ENCODE assay signal across 8 cellular contexts in the genomic region with DNA sequence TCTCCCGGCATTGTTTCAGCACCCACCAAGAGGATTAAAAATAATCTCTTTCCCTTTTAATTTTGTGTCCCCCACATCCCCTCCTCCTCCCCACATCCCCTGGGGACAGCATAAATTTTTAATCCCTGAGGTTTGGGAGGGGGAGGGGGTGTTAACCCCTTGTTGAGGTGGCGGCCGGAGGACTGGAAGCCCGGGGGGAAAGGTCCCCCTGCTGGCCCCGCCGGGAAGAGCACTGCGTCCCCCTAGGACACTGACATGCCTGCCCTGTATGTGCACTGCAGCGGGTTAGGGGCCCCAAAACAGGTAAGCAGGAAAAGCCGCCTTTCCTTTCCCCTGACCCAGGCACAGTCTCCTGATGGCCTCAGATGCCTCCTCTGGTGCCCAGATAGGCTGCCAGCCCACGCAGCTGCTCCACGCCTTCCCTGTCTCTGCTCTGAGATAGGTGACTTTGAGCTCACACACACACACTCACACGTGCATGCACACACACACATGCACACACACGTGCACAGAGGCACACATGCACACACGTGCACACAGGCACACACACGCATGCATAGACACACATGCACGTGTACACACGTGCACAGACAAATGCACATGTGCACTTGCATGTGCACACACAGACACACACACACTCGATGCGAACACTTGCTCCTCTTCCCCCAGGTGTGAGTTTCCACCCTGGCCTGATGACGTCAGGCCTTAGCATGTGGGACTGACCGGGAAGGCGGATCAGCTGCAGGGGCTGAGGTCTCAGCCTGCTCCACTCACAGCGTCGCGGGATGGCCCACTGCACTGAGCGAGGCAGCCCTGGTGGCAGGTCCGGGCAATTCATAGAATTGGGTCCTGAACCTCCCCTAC. TPM values are rescaled to one million over a fixed set of nuclear protein-coding genes. Genes with fewer than 3 reads are reported as not detected.
DNase-seq lines count a peak whose midpoint lies in the region; ATAC-seq, FAIRE-seq and TF ChIP-seq lines count a peak whose summit lies in the region.

No MANE protein-coding gene starts in this region.

- no peak for TF ChIP-seq POLR2A in HepG2 (IDR thresholded peaks at IDR 0.05; ENCODE audit: insufficient read depth in 1 of 2, low read depth in 2 of 2, low read length in 2 of 2)

- 12% methylated on average over 17 of the region's 27 CpGs for WGBS in HepG2 (ENCODE audit: low lambda C conversion rate)

- H4K20me1 ChIP-seq in BLaER1: peaks cover 69% of the 10 kb centered on the region
- no peaks in the 10 kb centered on the region for H4K20me1 ChIP-seq in HepG2 (ENCODE audit: insufficient read depth, low read length)

- no peaks in the 10 kb centered on the region for H3K79me2 ChIP-seq in HepG2 (ENCODE audit: insufficient read depth, low read length)

- POLR2A ChIA-PET in HepG2 (lab: Yijun Ruan, JAX): no interaction called here

- H3K9me3 ChIP-seq in BLaER1 (no peaks in the 10 kb centered on the region), HepG2 (ENCODE audit: low read length) (no peaks in the 10 kb centered on the region), subcutaneous abdominal adipose tissue (ENCODE audit: control insufficient read depth in 5 of 5, low read length in 5 of 5) (peaks cover 0 to 7% (median 3%) of the 10 kb centered on the region in 5 donors)

- intact Hi-C loops in HepG2 (cut with micrococcal nuclease; ENCODE audit: unreplicated experiment): loop anchor here (2.0 kb wide), 1 partner anchor 153 kb away; no protein-coding TSS in a partner anchor

- TF ChIP-seq RAD21 in HepG2 (CRISPR knock-in tag; IDR thresholded peaks at IDR 0.05): no peak

- H3K36me3 ChIP-seq in BLaER1 (no peaks in the 10 kb centered on the region), HepG2 (replicated peaks in 1 of 2; ENCODE audit: control insufficient read depth in 1 of 2, insufficient read depth in 2 of 2, low read length in 2 of 2) (no peaks in the 10 kb centered on the region), subcutaneous abdominal adipose tissue (ENCODE audit: control insufficient read depth in 5 of 5, insufficient read depth in 5 of 5, low read length in 5 of 5) (no peaks in the 10 kb centered on the region)

- DNase-seq in NCI-H526 treated with DMSO at 0.1 percent for 48 hours (lab: John Stamatoyannopoulos, UW) (peak; percentile 51), astrocyte of the cerebellum (ENCODE audit: low read depth) (no peak), HepG2 (ENCODE audit: low spot score) (peak; percentile 16)

- peak; percentile 63 for ATAC-seq in GM21528 (IDR thresholded peaks at IDR 0.05; ENCODE audit: low FRiP score, unreplicated experiment)
- peak; percentile 89 for ATAC-seq in HepG2
- no peak for ATAC-seq in HG02588 (IDR thresholded peaks at IDR 0.05; ENCODE audit: unreplicated experiment)
- no peak for ATAC-seq in HG02571 (IDR thresholded peaks at IDR 0.05; ENCODE audit: unreplicated experiment)

- in situ Hi-C loops in astrocyte of the cerebellum (cut with HindIII; ENCODE audit: low sequenced_read_pairs): no loop called here
- in situ Hi-C loops in HepG2 (cut with HindIII; ENCODE audit: extremely low pct_ligation_motif_present, low pct_unique_long_range_greater_than_20kb): no loop called here

- no peak overlapping the region for H3K9ac ChIP-seq in BLaER1
- H3K9ac ChIP-seq in HepG2 (ENCODE audit: insufficient read depth, low read depth, low read length): no peak overlapping the region
- no peak overlapping the region for H3K9ac ChIP-seq in subcutaneous abdominal adipose tissue (ENCODE audit: low read length in 5 of 5)

- no peak overlapping the region for H3K27ac ChIP-seq in BLaER1
- no peak overlapping the region for H3K27ac ChIP-seq in HepG2 (ENCODE audit: extremely low read length, insufficient read depth, low read length)
- H3K27ac ChIP-seq in subcutaneous abdominal adipose tissue (ENCODE audit: low read depth, low read length): no peak overlapping the region

- H3K4me2 ChIP-seq in BLaER1 (peak overlapping the region; percentile 95), HepG2 (ENCODE audit: low read depth, low read length) (peak overlapping the region; percentile 76)

- H3K27me3 ChIP-seq in BLaER1: peaks cover 84% of the 10 kb centered on the region
- H3K27me3 ChIP-seq in HepG2 (ENCODE audit: control insufficient read depth in 1 of 2, insufficient read depth in 2 of 2, low read length in 2 of 2): peaks cover 12 to 75% of the 10 kb centered on the region in 2 experiments; a peak in 4 of 5 replicates
- peaks cover 45 to 69% (median 61%) of the 10 kb centered on the region in 5 donors for H3K27me3 ChIP-seq in subcutaneous abdominal adipose tissue (ENCODE audit: control insufficient read depth in 5 of 5, insufficient read depth in 4 of 5, low read length in 5 of 5)

- H3K4me1 ChIP-seq in BLaER1: peaks cover 14% of the 10 kb centered on the region
- peaks cover 33% of the 10 kb centered on the region for H3K4me1 ChIP-seq in HepG2 (ENCODE audit: insufficient read depth, low read length)
- H3K4me1 ChIP-seq in subcutaneous abdominal adipose tissue (ENCODE audit: control insufficient read depth in 5 of 5, insufficient read depth in 5 of 5, low read length in 5 of 5): peaks cover 0 to 14% (median 11%) of the 10 kb centered on the region in 5 donors

- TF ChIP-seq CTCF in astrocyte of the cerebellum (IDR thresholded peaks at IDR 0.05; ENCODE audit: low read depth, low read length, missing control alignments): peak; percentile 77
- TF ChIP-seq CTCF in HepG2 (CRISPR knock-in tag; IDR thresholded peaks at IDR 0.05): peak; percentile 73

- CTCF ChIA-PET in HepG2 (lab: Yijun Ruan, JAX; ENCODE audit: low intra/inter-chr PET ratio, low total read pairs): interaction anchor here (1.4 kb wide), 1 partner anchor 122 kb away, joined by 3 read pairs; no protein-coding TSS in a partner anchor

- no TSS peak for BruUV-seq in HepG2 (replicated peaks; lab: Mats Ljungman, UMichigan)

- H2AFZ ChIP-seq in HepG2 (ENCODE audit: low read length): no peak overlapping the region

- H3K4me3 ChIP-seq in BLaER1: peak overlapping the region; percentile 59
- peak overlapping the region; percentile 27 for H3K4me3 ChIP-seq in astrocyte of the cerebellum (ENCODE audit: low read depth, low read length)
- peak overlapping the region; percentile 30 to 66 (median 43); a peak in 5 of 6 replicates for H3K4me3 ChIP-seq in HepG2 (replicated peaks in 1 of 3; ENCODE audit: insufficient read depth in 1 of 3, low read depth in 2 of 3, low read length in 3 of 3)
- peak overlapping the region in 3 of 5 donors; percentile 36 to 49 (median 48) for H3K4me3 ChIP-seq in subcutaneous abdominal adipose tissue (ENCODE audit: low read depth in 1 of 5, low read length in 5 of 5)

- TF ChIP-seq EP300 in HepG2 (IDR thresholded peaks at IDR 0.05; ENCODE audit: low read depth in 2 of 2, low read length in 2 of 2): no peak
- TF ChIP-seq EP300 in HepG2 (CRISPR knock-in tag; IDR thresholded peaks at IDR 0.05; ENCODE audit: borderline replicate concordance): no peak

- FAIRE-seq in HepG2 (lab: Jason Lieb, UNC): no peak

TF ChIP-seq in HepG2, 621 proteins besides CTCF, POLR2A, EP300 and RAD21 (continues in another document):
- no peak for TF ChIP-seq FOXA1 (IDR thresholded peaks at IDR 0.05)
- no peak for TF ChIP-seq FOXA1 (CRISPR knock-in tag; IDR thresholded peaks at IDR 0.05)
- TF ChIP-seq HHEX (CRISPR knock-in tag; IDR thresholded peaks at IDR 0.05): no peak
- 0 out of 2 replicates have a peak, but pooled peaks have one; percentile 5 for TF ChIP-seq MTF2 (CRISPR knock-in tag; IDR thresholded peaks at IDR 0.05; ENCODE audit: borderline replicate concordance)
- TF ChIP-seq FOXO1 (CRISPR knock-in tag; IDR thresholded peaks at IDR 0.05): no peak
- peak; percentile 50 for TF ChIP-seq XRCC5 (optimal IDR thresholded peaks at IDR 0.05; ENCODE audit: low read length)
- no peak for TF ChIP-seq FLYWCH1 (CRISPR knock-in tag; IDR thresholded peaks at IDR 0.05)
- TF ChIP-seq ATF7 (IDR thresholded peaks at IDR 0.05): peak; percentile 94
- TF ChIP-seq ATF7 (CRISPR knock-in tag; IDR thresholded peaks at IDR 0.05): no peak
- no peak for TF ChIP-seq JUNB (CRISPR knock-in tag; IDR thresholded peaks at IDR 0.05; ENCODE audit: borderline replicate concordance)
- TF ChIP-seq, protein P1, sequence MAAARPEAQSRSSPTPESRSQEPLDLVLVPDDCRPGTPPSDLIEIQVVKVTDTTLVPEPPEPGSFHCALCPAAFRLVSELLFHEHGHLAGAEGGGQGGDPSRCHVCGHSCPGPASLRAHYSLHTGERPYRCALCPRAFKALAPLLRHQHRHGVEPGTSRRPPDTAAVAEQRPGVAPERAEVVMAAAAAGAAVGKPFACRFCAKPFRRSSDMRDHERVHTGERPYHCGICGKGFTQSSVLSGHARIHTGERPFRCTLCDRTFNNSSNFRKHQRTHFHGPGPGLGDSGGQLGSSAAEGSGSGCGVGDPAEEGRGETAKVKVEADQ (CRISPR knock-in tag; IDR thresholded peaks at IDR 0.05; ENCODE audit: borderline replicate concordance): no peak

RNA-seq across cellular contexts. Expression of a gene that starts 12.3 kb away (rescaled TPM):
- not detected in 2 replicates for total RNA-seq in HepG2 (2016; rRNA removed; fragmentation: Illumina TruSeq; extraction: Trizol)
- not detected in 2 replicates for total RNA-seq in HepG2 (2016; cell fraction: cytosol; rRNA removed; fragmentation: Illumina TruSeq; extraction: Trizol; ENCODE audit: low read depth)
- not detected in 2 replicates for total RNA-seq in HepG2 (2016; cell fraction: insoluble cytoplasmic fraction; rRNA removed; fragmentation: Illumina TruSeq; extraction: Trizol)
- total RNA-seq in HepG2 (2016; cell fraction: membrane; rRNA removed; fragmentation: Illumina TruSeq; extraction: Trizol): not detected in 2 replicates
- total RNA-seq in HepG2 (2016; cell fraction: nucleus; rRNA removed; fragmentation: Illumina TruSeq; extraction: Trizol): not detected in 2 replicates
- not detected in 2 replicates for polyA plus RNA-seq in HepG2 (2011; rRNA removed)
- not detected in 2 replicates for polyA plus RNA-seq in HepG2 (2011; cell fraction: cytosol; rRNA removed)
- not detected in 2 replicates for polyA plus RNA-seq in HepG2 (2011; cell fraction: nucleus; rRNA removed)
- not detected in 2 replicates for polyA plus RNA-seq in HepG2 (2012)
- polyA plus RNA-seq in HepG2 (2016; cell fraction: cytosol; fragmentation: Illumina TruSeq; extraction: Trizol; ENCODE audit: low read depth): not detected in 2 replicates
- polyA plus RNA-seq in HepG2 (2016; cell fraction: insoluble cytoplasmic fraction; fragmentation: Illumina TruSeq; extraction: Trizol; ENCODE audit: low read depth): not detected in 2 replicates
- not detected in 2 replicates for polyA plus RNA-seq in HepG2 (2016; cell fraction: membrane; fragmentation: Illumina TruSeq; extraction: Trizol; ENCODE audit: low read depth)
- not detected in 2 replicates for polyA plus RNA-seq in HepG2 (2016; cell fraction: nucleus; fragmentation: Illumina TruSeq; extraction: Trizol; ENCODE audit: insufficient read depth, low read depth)
- not detected in 2 replicates for polyA minus RNA-seq in HepG2 (2011; rRNA and poly(A)+ RNA removed; ENCODE audit: low replicate concordance)
- polyA minus RNA-seq in HepG2 (2011; cell fraction: cytosol; rRNA and poly(A)+ RNA removed): not detected in 2 replicates
- polyA minus RNA-seq in HepG2 (2011; cell fraction: nucleus; rRNA and poly(A)+ RNA removed): not detected in 2 replicates

Comparison
In these comparisons a context has a peak if more than half of its experiments do, and no peak if none do; other contexts are left out.
1. ATAC-seq: peak in GM21528 (single experiment) and HepG2 (single experiment); none in HG02588 (single experiment) and HG02571 (single experiment).
2. Peak in every context shown above with its lines, with median percentiles within 50 percentile points of each other: H3K4me3 ChIP-seq.